In the genomic region with DNA sequence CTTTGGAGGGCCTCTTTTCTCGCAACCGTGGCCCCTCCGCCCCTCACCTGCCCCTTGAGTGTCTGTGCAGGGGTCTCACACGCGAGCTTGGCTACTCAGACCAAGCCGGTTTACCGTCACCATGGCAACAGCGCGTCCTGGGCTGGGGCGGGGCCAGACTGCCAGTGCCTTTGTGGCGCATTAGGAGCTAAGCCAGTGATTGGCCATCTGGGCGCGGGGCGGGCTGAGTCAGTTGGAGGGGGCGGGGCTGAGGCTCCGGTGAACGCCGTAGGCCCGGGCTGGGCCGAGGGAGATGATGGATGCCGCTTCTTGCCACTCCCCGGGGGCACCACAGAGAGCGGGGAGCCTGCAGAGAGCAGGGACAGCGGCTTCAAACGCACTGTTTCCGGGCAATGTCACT, we compare ENCODE assay signal across 8 cellular contexts. TPM values are rescaled to one million over a fixed set of nuclear protein-coding genes. Genes with fewer than 3 reads are reported as not detected.
DNase-seq lines count a peak whose midpoint lies in the region; ATAC-seq and TF ChIP-seq lines count a peak whose summit lies in the region.

No MANE protein-coding gene starts in this region.

- H3K9me3 ChIP-seq in mucosa of descending colon, result no peaks in the 10 kb centered on the region

- DNase-seq in NCI-H2029 (lab: John Stamatoyannopoulos, UW), result peak; percentile 13
- DNase-seq in NCI-H2029 treated with DMSO at 0.1 percent for 48 hours (lab: John Stamatoyannopoulos, UW), result no peak
- DNase-seq in NCI-H2227 (lab: John Stamatoyannopoulos, UW; ENCODE audit: unreplicated experiment), result peak; percentile 95
- peak; percentile 58 to 62 for DNase-seq in activated T-helper 1 cell treated with anti-CD3 and anti-CD28 coated beads, Interleukin-2, amount 50 U/mL, for 16 hours (ENCODE audit: low read depth in 1 of 2, low spot score in 1 of 2)
- DNase-seq in mucosa of descending colon, result peak; percentile 94 to 95 (median 94)
- peak; percentile 62 for DNase-seq in stimulated activated CD8-positive, alpha-beta memory T cell treated with anti-CD3 and anti-CD28 coated beads, Interleukin-12 subunit alpha, Interleukin-12 subunit beta, amount 100 ng/mL, for 24 hours (ENCODE audit: extremely low read depth)
- no peak for DNase-seq in NOMO-1 (lab: John Stamatoyannopoulos, UW; ENCODE audit: unreplicated experiment in 2 of 2)

- intact Hi-C loops in mucosa of descending colon (cut with DNase I, micrococcal nuclease), result no loop called here

- no peaks in the 10 kb centered on the region for H3K36me3 ChIP-seq in mucosa of descending colon (ENCODE audit: low read depth)

- peaks cover 11% of the 10 kb centered on the region for H3K4me1 ChIP-seq in mucosa of descending colon (ENCODE audit: low read depth)

- TF ChIP-seq CTCF in mucosa of descending colon (IDR thresholded peaks at IDR 0.05), result no peak

- peak; percentile 94 for ATAC-seq in esophagus mucosa
- peak; percentile 99 for ATAC-seq in mucosa of descending colon

- no peak overlapping the region for H3K4me3 ChIP-seq in mucosa of descending colon

RNA-seq across cellular contexts. Expression of gene FXYD4, which starts 48.7 kb away (rescaled TPM):
- total RNA-seq in esophagus mucosa, result not detected
- total RNA-seq in mucosa of descending colon, result not detected

RNA-seq across cellular contexts. Expression of gene RASGEF1A, which starts 55.9 kb away (rescaled TPM):
- total RNA-seq in esophagus mucosa (1.00 TPM), mucosa of descending colon (1 to 10 TPM in 1 of 3 donors, under 1 TPM in 2; 0.43 to 1.2 (median 0.58) TPM)

Comparison
In these comparisons a context has a peak if more than half of its experiments do, and no peak if none do; other contexts are left out.
1. DNase-seq: peak in NCI-H2029 (single experiment), NCI-H2227 (single experiment), activated T-helper 1 cell treated with anti-CD3 and anti-CD28 coated beads, Interleukin-2, amount 50 U/mL, for 16 hours (2 of 2), mucosa of descending colon (3 of 3) and stimulated activated CD8-positive, alpha-beta memory T cell treated with anti-CD3 and anti-CD28 coated beads, Interleukin-12 subunit alpha, Interleukin-12 subunit beta, amount 100 ng/mL, for 24 hours (single experiment); none in NCI-H2029 treated with DMSO at 0.1 percent for 48 hours (single experiment) and NOMO-1 (0 of 2).